1 cellular context compared by ENCODE assay signal in the genomic region with DNA sequence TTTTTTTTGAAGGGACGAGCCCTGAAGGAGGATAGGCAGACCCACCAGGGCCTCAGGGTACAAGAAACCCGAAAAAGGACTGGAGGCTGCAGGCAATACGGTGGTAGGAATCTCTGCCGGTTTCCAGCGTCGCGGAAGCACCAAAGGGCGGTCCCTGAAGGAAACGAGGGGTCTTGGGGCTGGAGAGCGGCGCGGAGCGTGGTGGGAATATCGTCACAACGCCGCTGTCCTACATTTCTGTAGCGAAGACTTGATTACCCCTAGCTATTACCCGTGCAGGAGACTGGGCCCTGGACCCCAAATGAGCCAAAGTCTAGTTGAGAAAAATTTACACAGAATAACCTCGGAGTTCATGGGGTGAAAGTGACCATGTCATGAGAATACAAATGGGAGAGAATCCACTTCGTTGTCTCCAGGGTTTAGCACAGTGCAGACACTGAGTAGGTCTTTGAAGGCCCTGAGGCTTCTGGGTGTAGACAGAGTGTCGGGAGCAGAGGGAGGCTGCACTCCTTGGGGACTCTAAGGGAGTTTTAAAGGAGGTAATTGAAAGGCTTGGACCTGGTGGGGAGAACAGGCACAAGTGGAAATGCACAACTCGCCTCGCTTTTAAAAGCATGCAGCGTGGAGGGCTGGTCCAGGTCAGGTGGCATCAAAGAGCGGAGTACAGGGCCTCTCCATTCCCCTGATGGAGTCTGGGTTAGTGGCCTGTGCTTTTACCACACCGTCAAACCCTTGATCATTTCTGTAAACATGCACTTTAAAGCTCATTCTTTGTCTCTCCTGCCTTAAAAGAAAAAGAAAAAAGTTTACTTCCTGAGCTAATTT.
TF ChIP-seq lines count a peak whose summit lies in the region.

No MANE protein-coding gene starts in this region.

TF ChIP-seq in HepG2, 621 proteins besides CTCF, POLR2A, EP300 and RAD21 (continued from another document and continues in another):
- TF ChIP-seq, protein P1, sequence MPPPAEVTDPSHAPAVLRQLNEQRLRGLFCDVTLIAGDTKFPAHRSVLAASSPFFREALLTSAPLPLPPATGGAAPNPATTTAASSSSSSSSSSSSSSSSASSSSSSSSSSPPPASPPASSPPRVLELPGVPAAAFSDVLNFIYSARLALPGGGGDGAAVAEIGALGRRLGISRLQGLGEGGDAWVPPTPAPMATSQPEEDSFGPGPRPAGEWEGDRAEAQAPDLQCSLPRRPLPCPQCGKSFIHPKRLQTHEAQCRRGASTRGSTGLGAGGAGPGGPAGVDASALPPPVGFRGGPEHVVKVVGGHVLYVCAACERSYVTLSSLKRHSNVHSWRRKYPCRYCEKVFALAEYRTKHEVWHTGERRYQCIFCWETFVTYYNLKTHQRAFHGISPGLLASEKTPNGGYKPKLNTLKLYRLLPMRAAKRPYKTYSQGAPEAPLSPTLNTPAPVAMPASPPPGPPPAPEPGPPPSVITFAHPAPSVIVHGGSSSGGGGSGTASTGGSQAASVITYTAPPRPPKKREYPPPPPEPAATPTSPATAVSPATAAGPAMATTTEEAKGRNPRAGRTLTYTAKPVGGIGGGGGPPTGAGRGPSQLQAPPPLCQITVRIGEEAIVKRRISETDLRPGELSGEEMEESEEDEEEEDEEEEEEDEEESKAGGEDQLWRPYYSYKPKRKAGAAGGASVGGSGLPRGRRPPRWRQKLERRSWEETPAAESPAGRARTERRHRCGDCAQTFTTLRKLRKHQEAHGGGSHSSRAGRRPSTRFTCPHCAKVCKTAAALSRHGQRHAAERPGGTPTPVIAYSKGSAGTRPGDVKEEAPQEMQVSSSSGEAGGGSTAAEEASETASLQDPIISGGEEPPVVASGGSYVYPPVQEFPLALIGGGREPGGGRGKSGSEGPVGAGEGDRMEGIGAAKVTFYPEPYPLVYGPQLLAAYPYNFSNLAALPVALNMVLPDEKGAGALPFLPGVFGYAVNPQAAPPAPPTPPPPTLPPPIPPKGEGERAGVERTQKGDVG (CRISPR knock-in tag; IDR thresholded peaks at IDR 0.05; ENCODE audit: borderline replicate concordance) = no peak
- TF ChIP-seq ZNF678 (CRISPR knock-in tag; IDR thresholded peaks at IDR 0.05) (no peak), ZBTB20 (CRISPR knock-in tag; IDR thresholded peaks at IDR 0.05; ENCODE audit: borderline replicate concordance, low read depth) (0 out of 2 replicates have a peak, but pooled peaks have one; percentile 20), ASH2L (IDR thresholded peaks at IDR 0.05; ENCODE audit: insufficient read length, low read depth, low read length) (peak; percentile 17), ZNF772 (CRISPR knock-in tag; IDR thresholded peaks at IDR 0.05) (no peak), HMG20B (CRISPR knock-in tag; conservative IDR thresholded peaks at IDR 0.05) (0 out of 2 replicates have a peak, but pooled peaks have one; percentile 8), ZMYM4 (CRISPR knock-in tag; IDR thresholded peaks at IDR 0.05) (0 out of 2 replicates have a peak, but pooled peaks have one; percentile 16), ZNF431 (CRISPR knock-in tag; IDR thresholded peaks at IDR 0.05; ENCODE audit: borderline replicate concordance, low read depth) (no peak), ATF7 (IDR thresholded peaks at IDR 0.05) (no peak), ATF7 (CRISPR knock-in tag; IDR thresholded peaks at IDR 0.05) (no peak), GZF1 (CRISPR knock-in tag; IDR thresholded peaks at IDR 0.05) (no peak), ZNF121 (CRISPR knock-in tag; IDR thresholded peaks at IDR 0.05) (peak; percentile 86), ZBTB8A (CRISPR knock-in tag; IDR thresholded peaks at IDR 0.05; ENCODE audit: borderline replicate concordance, low read depth) (no peak), TAF1 (CRISPR knock-in tag; IDR thresholded peaks at IDR 0.05) (0 out of 2 replicates have a peak, but pooled peaks have one; percentile 3), ZNF496 (CRISPR knock-in tag; IDR thresholded peaks at IDR 0.05; ENCODE audit: insufficient replicate concordance) (no peak), ELF3 (CRISPR knock-in tag; IDR thresholded peaks at IDR 0.05) (no peak), ZMYM3 (CRISPR knock-in tag; IDR thresholded peaks at IDR 0.05) (0 out of 2 replicates have a peak, but pooled peaks have one; percentile 6), FOXA1 (IDR thresholded peaks at IDR 0.05) (no peak), FOXA1 (CRISPR knock-in tag; IDR thresholded peaks at IDR 0.05) (0 out of 2 replicates have a peak, but pooled peaks have one; percentile 10), ZNF326 (CRISPR knock-in tag; IDR thresholded peaks at IDR 0.05; ENCODE audit: borderline replicate concordance) (no peak), ZNF672 (CRISPR knock-in tag; IDR thresholded peaks at IDR 0.05) (no peak), BCL3 (CRISPR knock-in tag; IDR thresholded peaks at IDR 0.05) (no peak), ZNF891 (CRISPR knock-in tag; IDR thresholded peaks at IDR 0.05) (no peak), MIER3 (CRISPR knock-in tag; IDR thresholded peaks at IDR 0.05; ENCODE audit: borderline replicate concordance) (no peak), ZNF713 (CRISPR knock-in tag; IDR thresholded peaks at IDR 0.05) (no peak), YEATS4 (CRISPR knock-in tag; IDR thresholded peaks at IDR 0.05; ENCODE audit: borderline replicate concordance) (0 out of 2 replicates have a peak, but pooled peaks have one; percentile 20), NFIB (CRISPR knock-in tag; IDR thresholded peaks at IDR 0.05; ENCODE audit: borderline replicate concordance) (no peak), TCF7L2 (IDR thresholded peaks at IDR 0.05; ENCODE audit: low read depth, low read length) (no peak), ETV6 (CRISPR knock-in tag; conservative IDR thresholded peaks at IDR 0.05) (no peak), ZNF34 (CRISPR knock-in tag; IDR thresholded peaks at IDR 0.05; ENCODE audit: borderline replicate concordance) (no peak), ZNF652 (CRISPR knock-in tag; IDR thresholded peaks at IDR 0.05; ENCODE audit: borderline replicate concordance, low read depth) (no peak), POLR2G (IDR thresholded peaks at IDR 0.05; ENCODE audit: low read depth, low read length) (peak; percentile 40; the same call in 1 of the 2 replicates), HDAC2 (CRISPR knock-in tag; IDR thresholded peaks at IDR 0.05) (0 out of 2 replicates have a peak, but pooled peaks have one; percentile 16), ZNF281 (CRISPR knock-in tag; IDR thresholded peaks at IDR 0.05; ENCODE audit: borderline replicate concordance) (no peak), JARID2 (CRISPR knock-in tag; IDR thresholded peaks at IDR 0.05; ENCODE audit: insufficient replicate concordance) (no peak), FOXJ3 (CRISPR knock-in tag; IDR thresholded peaks at IDR 0.05; ENCODE audit: borderline replicate concordance) (no peak), HOXD1 (CRISPR knock-in tag; IDR thresholded peaks at IDR 0.05) (no peak), ZNF256 (CRISPR knock-in tag; conservative IDR thresholded peaks at IDR 0.05) (no peak), CREM (IDR thresholded peaks at IDR 0.05) (0 out of 2 replicates have a peak, but pooled peaks have one; percentile 46), CREM (CRISPR knock-in tag; IDR thresholded peaks at IDR 0.05) (no peak)
- TF ChIP-seq, protein P2, sequence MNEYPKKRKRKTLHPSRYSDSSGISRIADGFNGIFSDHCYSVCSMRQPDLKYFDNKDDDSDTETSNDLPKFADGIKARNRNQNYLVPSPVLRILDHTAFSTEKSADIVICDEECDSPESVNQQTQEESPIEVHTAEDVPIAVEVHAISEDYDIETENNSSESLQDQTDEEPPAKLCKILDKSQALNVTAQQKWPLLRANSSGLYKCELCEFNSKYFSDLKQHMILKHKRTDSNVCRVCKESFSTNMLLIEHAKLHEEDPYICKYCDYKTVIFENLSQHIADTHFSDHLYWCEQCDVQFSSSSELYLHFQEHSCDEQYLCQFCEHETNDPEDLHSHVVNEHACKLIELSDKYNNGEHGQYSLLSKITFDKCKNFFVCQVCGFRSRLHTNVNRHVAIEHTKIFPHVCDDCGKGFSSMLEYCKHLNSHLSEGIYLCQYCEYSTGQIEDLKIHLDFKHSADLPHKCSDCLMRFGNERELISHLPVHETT (CRISPR knock-in tag; conservative IDR thresholded peaks at IDR 0.05) = no peak
- TF ChIP-seq, protein P3, sequence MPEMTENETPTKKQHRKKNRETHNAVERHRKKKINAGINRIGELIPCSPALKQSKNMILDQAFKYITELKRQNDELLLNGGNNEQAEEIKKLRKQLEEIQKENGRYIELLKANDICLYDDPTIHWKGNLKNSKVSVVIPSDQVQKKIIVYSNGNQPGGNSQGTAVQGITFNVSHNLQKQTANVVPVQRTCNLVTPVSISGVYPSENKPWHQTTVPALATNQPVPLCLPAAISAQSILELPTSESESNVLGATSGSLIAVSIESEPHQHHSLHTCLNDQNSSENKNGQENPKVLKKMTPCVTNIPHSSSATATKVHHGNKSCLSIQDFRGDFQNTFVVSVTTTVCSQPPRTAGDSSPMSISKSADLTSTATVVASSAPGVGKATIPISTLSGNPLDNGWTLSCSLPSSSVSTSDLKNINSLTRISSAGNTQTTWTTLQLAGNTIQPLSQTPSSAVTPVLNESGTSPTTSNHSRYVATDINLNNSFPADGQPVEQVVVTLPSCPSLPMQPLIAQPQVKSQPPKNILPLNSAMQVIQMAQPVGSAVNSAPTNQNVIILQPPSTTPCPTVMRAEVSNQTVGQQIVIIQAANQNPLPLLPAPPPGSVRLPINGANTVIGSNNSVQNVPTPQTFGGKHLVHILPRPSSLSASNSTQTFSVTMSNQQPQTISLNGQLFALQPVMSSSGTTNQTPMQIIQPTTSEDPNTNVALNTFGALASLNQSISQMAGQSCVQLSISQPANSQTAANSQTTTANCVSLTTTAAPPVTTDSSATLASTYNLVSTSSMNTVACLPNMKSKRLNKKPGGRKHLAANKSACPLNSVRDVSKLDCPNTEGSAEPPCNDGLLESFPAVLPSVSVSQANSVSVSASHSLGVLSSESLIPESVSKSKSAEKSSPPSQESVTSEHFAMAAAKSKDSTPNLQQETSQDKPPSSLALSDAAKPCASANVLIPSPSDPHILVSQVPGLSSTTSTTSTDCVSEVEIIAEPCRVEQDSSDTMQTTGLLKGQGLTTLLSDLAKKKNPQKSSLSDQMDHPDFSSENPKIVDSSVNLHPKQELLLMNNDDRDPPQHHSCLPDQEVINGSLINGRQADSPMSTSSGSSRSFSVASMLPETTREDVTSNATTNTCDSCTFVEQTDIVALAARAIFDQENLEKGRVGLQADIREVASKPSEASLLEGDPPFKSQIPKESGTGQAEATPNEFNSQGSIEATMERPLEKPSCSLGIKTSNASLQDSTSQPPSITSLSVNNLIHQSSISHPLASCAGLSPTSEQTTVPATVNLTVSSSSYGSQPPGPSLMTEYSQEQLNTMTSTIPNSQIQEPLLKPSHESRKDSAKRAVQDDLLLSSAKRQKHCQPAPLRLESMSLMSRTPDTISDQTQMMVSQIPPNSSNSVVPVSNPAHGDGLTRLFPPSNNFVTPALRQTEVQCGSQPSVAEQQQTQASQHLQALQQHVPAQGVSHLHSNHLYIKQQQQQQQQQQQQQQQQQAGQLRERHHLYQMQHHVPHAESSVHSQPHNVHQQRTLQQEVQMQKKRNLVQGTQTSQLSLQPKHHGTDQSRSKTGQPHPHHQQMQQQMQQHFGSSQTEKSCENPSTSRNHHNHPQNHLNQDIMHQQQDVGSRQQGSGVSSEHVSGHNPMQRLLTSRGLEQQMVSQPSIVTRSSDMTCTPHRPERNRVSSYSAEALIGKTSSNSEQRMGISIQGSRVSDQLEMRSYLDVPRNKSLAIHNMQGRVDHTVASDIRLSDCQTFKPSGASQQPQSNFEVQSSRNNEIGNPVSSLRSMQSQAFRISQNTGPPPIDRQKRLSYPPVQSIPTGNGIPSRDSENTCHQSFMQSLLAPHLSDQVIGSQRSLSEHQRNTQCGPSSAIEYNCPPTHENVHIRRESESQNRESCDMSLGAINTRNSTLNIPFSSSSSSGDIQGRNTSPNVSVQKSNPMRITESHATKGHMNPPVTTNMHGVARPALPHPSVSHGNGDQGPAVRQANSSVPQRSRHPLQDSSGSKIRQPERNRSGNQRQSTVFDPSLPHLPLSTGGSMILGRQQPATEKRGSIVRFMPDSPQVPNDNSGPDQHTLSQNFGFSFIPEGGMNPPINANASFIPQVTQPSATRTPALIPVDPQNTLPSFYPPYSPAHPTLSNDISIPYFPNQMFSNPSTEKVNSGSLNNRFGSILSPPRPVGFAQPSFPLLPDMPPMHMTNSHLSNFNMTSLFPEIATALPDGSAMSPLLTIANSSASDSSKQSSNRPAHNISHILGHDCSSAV (CRISPR knock-in tag; IDR thresholded peaks at IDR 0.05; ENCODE audit: borderline replicate concordance) = no peak
- TF ChIP-seq, protein P4, sequence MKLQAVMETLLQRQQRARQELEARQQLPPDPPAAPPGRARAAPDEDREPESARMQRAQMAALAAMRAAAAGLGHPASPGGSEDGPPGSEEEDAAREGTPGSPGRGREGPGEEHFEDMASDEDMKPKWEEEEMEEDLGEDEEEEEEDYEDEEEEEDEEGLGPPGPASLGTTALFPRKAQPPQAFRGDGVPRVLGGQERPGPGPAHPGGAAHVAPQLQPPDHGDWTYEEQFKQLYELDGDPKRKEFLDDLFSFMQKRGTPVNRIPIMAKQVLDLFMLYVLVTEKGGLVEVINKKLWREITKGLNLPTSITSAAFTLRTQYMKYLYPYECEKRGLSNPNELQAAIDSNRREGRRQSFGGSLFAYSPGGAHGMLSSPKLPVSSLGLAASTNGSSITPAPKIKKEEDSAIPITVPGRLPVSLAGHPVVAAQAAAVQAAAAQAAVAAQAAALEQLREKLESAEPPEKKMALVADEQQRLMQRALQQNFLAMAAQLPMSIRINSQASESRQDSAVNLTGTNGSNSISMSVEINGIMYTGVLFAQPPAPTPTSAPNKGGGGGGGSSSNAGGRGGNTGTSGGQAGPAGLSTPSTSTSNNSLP (IDR thresholded peaks at IDR 0.05; ENCODE audit: low read depth, low read length) = no peak
